In the genomic region with DNA sequence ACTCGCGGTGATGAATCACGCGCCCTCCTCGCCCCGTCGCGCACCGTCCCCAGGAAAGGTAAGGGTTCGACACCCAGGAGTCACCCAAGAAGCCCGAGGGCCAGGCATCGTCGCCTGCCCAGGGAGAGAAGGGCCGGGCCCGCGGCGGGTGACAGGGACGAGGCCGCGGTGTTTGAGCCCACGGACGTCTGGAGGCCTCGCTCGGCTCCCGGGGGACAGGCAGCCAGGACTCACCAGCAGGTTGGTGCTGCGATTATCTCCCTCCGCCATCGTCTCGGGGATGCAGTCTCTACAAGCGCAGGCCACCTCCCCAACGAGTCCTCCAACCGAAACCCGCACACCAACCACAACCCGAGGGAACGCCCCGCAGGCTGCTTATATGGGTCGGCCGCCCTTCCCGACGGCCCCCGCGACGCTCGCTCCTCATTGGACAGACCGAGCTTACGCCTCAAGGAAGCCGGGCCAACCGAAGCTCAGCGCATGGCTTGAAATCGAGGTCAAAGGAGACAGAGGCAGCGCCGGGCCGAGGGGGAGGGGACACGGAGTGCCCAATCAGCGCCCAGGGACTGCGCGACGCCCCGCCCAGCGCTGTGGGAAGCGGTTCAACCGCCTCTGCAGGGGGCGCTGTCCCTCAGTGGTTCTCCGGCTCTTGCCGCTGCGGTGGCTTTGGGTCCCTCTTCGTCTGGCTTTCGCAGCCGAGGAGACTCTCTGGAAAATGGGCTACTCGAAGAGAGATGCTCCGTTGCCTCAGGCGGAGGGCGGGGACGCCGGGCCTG, we compare ENCODE assay signal across 1 cellular context.
TF ChIP-seq lines count a peak whose summit lies in the region.

Gene ARL6IP1, minus strand, starts transcription at position 353 of the 776 bp plus-strand sequence. Its CDS starts 83 bp downstream, at position 270.

TF ChIP-seq in K562, 482 proteins besides CTCF, POLR2A, EP300 and RAD21 (continued from another document and continues in another):
- peak; percentile 89 for TF ChIP-seq GTF2B (IDR thresholded peaks at IDR 0.05; ENCODE audit: extremely low read depth, insufficient read length)
- TF ChIP-seq ZNF175 (CRISPR knock-in tag; IDR thresholded peaks at IDR 0.05; ENCODE audit: low read depth) = no peak
- TF ChIP-seq, protein P1, sequence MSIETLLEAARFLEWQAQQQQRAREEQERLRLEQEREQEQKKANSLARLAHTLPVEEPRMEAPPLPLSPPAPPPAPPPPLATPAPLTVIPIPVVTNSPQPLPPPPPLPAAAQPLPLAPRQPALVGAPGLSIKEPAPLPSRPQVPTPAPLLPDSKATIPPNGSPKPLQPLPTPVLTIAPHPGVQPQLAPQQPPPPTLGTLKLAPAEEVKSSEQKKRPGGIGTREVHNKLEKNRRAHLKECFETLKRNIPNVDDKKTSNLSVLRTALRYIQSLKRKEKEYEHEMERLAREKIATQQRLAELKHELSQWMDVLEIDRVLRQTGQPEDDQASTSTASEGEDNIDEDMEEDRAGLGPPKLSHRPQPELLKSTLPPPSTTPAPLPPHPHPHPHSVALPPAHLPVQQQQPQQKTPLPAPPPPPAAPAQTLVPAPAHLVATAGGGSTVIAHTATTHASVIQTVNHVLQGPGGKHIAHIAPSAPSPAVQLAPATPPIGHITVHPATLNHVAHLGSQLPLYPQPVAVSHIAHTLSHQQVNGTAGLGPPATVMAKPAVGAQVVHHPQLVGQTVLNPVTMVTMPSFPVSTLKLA (conservative IDR thresholded peaks at IDR 0.05) = peak; percentile 81 to 86
- TF ChIP-seq NBN (IDR thresholded peaks at IDR 0.05; ENCODE audit: low read depth) = peak; percentile 69
- no peak for TF ChIP-seq ZNF589 (CRISPR knock-in tag; IDR thresholded peaks at IDR 0.05; ENCODE audit: low read depth)
- TF ChIP-seq CAMTA2 (CRISPR knock-in tag; conservative IDR thresholded peaks at IDR 0.05) = no peak
- peak; percentile 54; the same call in 1 of the 2 replicates for TF ChIP-seq KAT7 (CRISPR knock-in tag; IDR thresholded peaks at IDR 0.05; ENCODE audit: borderline replicate concordance)
- no peak for TF ChIP-seq MIER1 (IDR thresholded peaks at IDR 0.05; ENCODE audit: low read depth)
- TF ChIP-seq, protein P2, sequence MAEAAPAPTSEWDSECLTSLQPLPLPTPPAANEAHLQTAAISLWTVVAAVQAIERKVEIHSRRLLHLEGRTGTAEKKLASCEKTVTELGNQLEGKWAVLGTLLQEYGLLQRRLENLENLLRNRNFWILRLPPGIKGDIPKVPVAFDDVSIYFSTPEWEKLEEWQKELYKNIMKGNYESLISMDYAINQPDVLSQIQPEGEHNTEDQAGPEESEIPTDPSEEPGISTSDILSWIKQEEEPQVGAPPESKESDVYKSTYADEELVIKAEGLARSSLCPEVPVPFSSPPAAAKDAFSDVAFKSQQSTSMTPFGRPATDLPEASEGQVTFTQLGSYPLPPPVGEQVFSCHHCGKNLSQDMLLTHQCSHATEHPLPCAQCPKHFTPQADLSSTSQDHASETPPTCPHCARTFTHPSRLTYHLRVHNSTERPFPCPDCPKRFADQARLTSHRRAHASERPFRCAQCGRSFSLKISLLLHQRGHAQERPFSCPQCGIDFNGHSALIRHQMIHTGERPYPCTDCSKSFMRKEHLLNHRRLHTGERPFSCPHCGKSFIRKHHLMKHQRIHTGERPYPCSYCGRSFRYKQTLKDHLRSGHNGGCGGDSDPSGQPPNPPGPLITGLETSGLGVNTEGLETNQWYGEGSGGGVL (CRISPR knock-in tag; IDR thresholded peaks at IDR 0.05) = no peak
- TF ChIP-seq, protein P3, sequence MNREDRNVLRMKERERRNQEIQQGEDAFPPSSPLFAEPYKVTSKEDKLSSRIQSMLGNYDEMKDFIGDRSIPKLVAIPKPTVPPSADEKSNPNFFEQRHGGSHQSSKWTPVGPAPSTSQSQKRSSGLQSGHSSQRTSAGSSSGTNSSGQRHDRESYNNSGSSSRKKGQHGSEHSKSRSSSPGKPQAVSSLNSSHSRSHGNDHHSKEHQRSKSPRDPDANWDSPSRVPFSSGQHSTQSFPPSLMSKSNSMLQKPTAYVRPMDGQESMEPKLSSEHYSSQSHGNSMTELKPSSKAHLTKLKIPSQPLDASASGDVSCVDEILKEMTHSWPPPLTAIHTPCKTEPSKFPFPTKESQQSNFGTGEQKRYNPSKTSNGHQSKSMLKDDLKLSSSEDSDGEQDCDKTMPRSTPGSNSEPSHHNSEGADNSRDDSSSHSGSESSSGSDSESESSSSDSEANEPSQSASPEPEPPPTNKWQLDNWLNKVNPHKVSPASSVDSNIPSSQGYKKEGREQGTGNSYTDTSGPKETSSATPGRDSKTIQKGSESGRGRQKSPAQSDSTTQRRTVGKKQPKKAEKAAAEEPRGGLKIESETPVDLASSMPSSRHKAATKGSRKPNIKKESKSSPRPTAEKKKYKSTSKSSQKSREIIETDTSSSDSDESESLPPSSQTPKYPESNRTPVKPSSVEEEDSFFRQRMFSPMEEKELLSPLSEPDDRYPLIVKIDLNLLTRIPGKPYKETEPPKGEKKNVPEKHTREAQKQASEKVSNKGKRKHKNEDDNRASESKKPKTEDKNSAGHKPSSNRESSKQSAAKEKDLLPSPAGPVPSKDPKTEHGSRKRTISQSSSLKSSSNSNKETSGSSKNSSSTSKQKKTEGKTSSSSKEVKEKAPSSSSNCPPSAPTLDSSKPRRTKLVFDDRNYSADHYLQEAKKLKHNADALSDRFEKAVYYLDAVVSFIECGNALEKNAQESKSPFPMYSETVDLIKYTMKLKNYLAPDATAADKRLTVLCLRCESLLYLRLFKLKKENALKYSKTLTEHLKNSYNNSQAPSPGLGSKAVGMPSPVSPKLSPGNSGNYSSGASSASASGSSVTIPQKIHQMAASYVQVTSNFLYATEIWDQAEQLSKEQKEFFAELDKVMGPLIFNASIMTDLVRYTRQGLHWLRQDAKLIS (CRISPR knock-in tag; IDR thresholded peaks at IDR 0.05) = peak; percentile 94
- no peak for TF ChIP-seq CBX2 (IDR thresholded peaks at IDR 0.05; ENCODE audit: insufficient read depth, low read length, poor library complexity, severe bottlenecking)
- no peak for TF ChIP-seq ZNF696 (CRISPR knock-in tag; conservative IDR thresholded peaks at IDR 0.05)
- no peak for TF ChIP-seq STAT5B (CRISPR knock-in tag; IDR thresholded peaks at IDR 0.05)
- TF ChIP-seq, protein P4, sequence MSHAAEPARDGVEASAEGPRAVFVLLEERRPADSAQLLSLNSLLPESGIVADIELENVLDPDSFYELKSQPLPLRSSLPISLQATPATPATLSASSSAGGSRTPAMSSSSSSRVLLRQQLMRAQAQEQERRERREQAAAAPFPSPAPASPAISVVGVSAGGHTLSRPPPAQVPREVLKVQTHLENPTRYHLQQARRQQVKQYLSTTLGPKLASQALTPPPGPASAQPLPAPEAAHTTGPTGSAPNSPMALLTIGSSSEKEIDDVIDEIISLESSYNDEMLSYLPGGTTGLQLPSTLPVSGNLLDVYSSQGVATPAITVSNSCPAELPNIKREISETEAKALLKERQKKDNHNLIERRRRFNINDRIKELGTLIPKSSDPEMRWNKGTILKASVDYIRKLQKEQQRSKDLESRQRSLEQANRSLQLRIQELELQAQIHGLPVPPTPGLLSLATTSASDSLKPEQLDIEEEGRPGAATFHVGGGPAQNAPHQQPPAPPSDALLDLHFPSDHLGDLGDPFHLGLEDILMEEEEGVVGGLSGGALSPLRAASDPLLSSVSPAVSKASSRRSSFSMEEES (CRISPR knock-in tag; IDR thresholded peaks at IDR 0.05) = no peak
- no peak for TF ChIP-seq ZNF445 (CRISPR knock-in tag; IDR thresholded peaks at IDR 0.05; ENCODE audit: low read depth)
- TF ChIP-seq ATF1 (CRISPR knock-in tag; IDR thresholded peaks at IDR 0.05) = 0 out of 2 replicates have a peak, but pooled peaks have one; percentile 39
- peak; percentile 95 for TF ChIP-seq ATF1 (tag; IDR thresholded peaks at IDR 0.05)
- no peak for TF ChIP-seq MEF2A (IDR thresholded peaks at IDR 0.05; ENCODE audit: control insufficient read depth, low read depth, low read length)
- TF ChIP-seq BRF1 (IDR thresholded peaks at IDR 0.05; ENCODE audit: borderline replicate concordance, extremely low read depth, insufficient read length) = no peak
- TF ChIP-seq IFI16 (CRISPR knock-in tag; IDR thresholded peaks at IDR 0.05) = no peak
- TF ChIP-seq, protein P5, sequence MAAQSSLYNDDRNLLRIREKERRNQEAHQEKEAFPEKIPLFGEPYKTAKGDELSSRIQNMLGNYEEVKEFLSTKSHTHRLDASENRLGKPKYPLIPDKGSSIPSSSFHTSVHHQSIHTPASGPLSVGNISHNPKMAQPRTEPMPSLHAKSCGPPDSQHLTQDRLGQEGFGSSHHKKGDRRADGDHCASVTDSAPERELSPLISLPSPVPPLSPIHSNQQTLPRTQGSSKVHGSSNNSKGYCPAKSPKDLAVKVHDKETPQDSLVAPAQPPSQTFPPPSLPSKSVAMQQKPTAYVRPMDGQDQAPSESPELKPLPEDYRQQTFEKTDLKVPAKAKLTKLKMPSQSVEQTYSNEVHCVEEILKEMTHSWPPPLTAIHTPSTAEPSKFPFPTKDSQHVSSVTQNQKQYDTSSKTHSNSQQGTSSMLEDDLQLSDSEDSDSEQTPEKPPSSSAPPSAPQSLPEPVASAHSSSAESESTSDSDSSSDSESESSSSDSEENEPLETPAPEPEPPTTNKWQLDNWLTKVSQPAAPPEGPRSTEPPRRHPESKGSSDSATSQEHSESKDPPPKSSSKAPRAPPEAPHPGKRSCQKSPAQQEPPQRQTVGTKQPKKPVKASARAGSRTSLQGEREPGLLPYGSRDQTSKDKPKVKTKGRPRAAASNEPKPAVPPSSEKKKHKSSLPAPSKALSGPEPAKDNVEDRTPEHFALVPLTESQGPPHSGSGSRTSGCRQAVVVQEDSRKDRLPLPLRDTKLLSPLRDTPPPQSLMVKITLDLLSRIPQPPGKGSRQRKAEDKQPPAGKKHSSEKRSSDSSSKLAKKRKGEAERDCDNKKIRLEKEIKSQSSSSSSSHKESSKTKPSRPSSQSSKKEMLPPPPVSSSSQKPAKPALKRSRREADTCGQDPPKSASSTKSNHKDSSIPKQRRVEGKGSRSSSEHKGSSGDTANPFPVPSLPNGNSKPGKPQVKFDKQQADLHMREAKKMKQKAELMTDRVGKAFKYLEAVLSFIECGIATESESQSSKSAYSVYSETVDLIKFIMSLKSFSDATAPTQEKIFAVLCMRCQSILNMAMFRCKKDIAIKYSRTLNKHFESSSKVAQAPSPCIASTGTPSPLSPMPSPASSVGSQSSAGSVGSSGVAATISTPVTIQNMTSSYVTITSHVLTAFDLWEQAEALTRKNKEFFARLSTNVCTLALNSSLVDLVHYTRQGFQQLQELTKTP (IDR thresholded peaks at IDR 0.05; ENCODE audit: low read depth in 1 of 2, partially characterized antibody in 2 of 2) = peak; percentile 36 to 68
- TF ChIP-seq ZNF766 (CRISPR knock-in tag; conservative IDR thresholded peaks at IDR 0.05) = no peak
- TF ChIP-seq RBM22 (IDR thresholded peaks at IDR 0.05; ENCODE audit: low read depth, low read length, poor library complexity, severe bottlenecking) = peak; percentile 98
- TF ChIP-seq SMARCB1 (IDR thresholded peaks at IDR 0.05; ENCODE audit: insufficient read length, low read depth) = no peak
- TF ChIP-seq NFIC (IDR thresholded peaks at IDR 0.05) = peak; percentile 65
- TF ChIP-seq NR2F6 (CRISPR knock-in tag; IDR thresholded peaks at IDR 0.05) = no peak
- no peak for TF ChIP-seq SETDB1 (IDR thresholded peaks at IDR 0.05; ENCODE audit: low read length)
- TF ChIP-seq, protein P6, sequence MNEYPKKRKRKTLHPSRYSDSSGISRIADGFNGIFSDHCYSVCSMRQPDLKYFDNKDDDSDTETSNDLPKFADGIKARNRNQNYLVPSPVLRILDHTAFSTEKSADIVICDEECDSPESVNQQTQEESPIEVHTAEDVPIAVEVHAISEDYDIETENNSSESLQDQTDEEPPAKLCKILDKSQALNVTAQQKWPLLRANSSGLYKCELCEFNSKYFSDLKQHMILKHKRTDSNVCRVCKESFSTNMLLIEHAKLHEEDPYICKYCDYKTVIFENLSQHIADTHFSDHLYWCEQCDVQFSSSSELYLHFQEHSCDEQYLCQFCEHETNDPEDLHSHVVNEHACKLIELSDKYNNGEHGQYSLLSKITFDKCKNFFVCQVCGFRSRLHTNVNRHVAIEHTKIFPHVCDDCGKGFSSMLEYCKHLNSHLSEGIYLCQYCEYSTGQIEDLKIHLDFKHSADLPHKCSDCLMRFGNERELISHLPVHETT (CRISPR knock-in tag; conservative IDR thresholded peaks at IDR 0.05 in 1 of 2, IDR thresholded peaks at IDR 0.05 in 1 of 2) = no peak; a peak in 1 of 4 replicates
- no peak for TF ChIP-seq BCL6 (CRISPR knock-in tag; IDR thresholded peaks at IDR 0.05)
- TF ChIP-seq BRD9 (IDR thresholded peaks at IDR 0.05; ENCODE audit: low read depth, partially characterized antibody) = no peak
- TF ChIP-seq ZSCAN32 (CRISPR knock-in tag; IDR thresholded peaks at IDR 0.05) = no peak
- peak; percentile 99 for TF ChIP-seq SUPT5H (IDR thresholded peaks at IDR 0.05)
- peak; percentile 47 for TF ChIP-seq PHF20 (IDR thresholded peaks at IDR 0.05; ENCODE audit: partially characterized antibody)
- peak; percentile 66 for TF ChIP-seq SMARCE1 (IDR thresholded peaks at IDR 0.05)
- TF ChIP-seq TSHZ1 (CRISPR knock-in tag; IDR thresholded peaks at IDR 0.05) = no peak
- peak; percentile 74 for TF ChIP-seq SMARCA4 (IDR thresholded peaks at IDR 0.05)
- TF ChIP-seq NFXL1 (CRISPR knock-in tag; IDR thresholded peaks at IDR 0.05) = no peak
- TF ChIP-seq PCBP2 (IDR thresholded peaks at IDR 0.05; ENCODE audit: low read depth, low read length, poor library complexity, severe bottlenecking) = no peak
- no peak for TF ChIP-seq JUNB (CRISPR knock-in tag; conservative IDR thresholded peaks at IDR 0.05)
